Comparison of ENCODE assay signal across 19 cellular contexts in the genomic region with DNA sequence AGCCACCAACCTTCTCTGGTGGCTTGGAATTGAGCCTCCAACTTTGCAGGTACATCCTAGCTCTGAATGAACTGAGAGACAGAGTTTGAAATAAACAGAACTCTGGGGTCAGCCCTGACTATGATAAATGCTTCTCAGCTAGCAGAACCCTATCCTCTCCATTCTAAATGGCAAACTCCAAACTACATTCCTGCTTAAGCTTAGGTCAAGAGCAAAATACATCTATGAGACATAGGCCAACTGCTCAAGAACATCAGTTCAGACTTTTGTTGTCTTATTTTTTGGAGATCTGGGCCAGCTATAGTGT.
"Had no signal": no experiment of that assay in that cellular context is flagged by ENCODE, and none has a peak within 500 bp of the region (broad histone marks: within the 10 kb centered on the region; RNA-seq: fewer than 3 reads in every experiment).

No MANE protein-coding gene starts in this region.

- H3K9me3 ChIP-seq: gastrocnemius medialis, lower lobe of right lung, tibial artery, vagina had no signal

- ATAC-seq: activated CD8-positive, alpha-beta T cell treated with anti-CD3 and anti-CD28 coated beads, Interleukin-2, amount 10 ng/mL, durations not matched to agents 7 days and 5 days; activated naive CD4-positive, alpha-beta T cell treated with anti-CD3 and anti-CD28 coated beads, Interleukin-2, amount 50 U/mL, for 72 hours; esophagus mucosa; gastrocnemius medialis; lower lobe of right lung had no signal

- DNase-seq: activated CD4-positive, alpha-beta T cell treated with anti-CD3 and anti-CD28 coated beads for 48 hours; activated CD4-positive, CD25-positive, alpha-beta regulatory T cell; activated CD8-positive, alpha-beta T cell treated with anti-CD3 and anti-CD28 coated beads, Interleukin-2, amount 10 ng/mL, durations not matched to agents 7 days and 5 days; activated effector memory CD4-positive, alpha-beta T cell treated with Interleukin-2 at 50 U/mL for 16 hours; activated T-cell treated with anti-CD3 and anti-CD28 coated beads, Interleukin-2, amount 50 U/mL, for 24 hours; effector CD4-positive, alpha-beta T cell; gastrocnemius medialis; head of caudate nucleus; lower lobe of right lung; nephron progenitor cell; occipital lobe; stimulated activated CD4-positive, alpha-beta T cell treated with anti-CD3 and anti-CD28 coated beads, Interleukin-1b, Interleukin-23, amount 100 ng/mL, for 48 hours; stimulated activated CD8-positive, alpha-beta memory T cell treated with anti-CD3 and anti-CD28 coated beads, Interleukin-4, amount 100 ng/mL, for 48 hours; stimulated activated naive CD4-positive, alpha-beta T cell; T1000; tibial artery had no signal

- H3K9me3 Mint-ChIP-seq: activated naive CD4-positive, alpha-beta T cell treated with anti-CD3 and anti-CD28 coated beads, Interleukin-2, amount 50 U/mL, for 72 hours; activated T-cell treated with anti-CD3 and anti-CD28 coated beads, Interleukin-2, amount 50 U/mL, for 24 hours; nephron progenitor cell had no signal

- H3K36me3 ChIP-seq: gastrocnemius medialis, tibial artery, vagina had no signal

- H3K27me3 ChIP-seq: gastrocnemius medialis, tibial artery, vagina had no signal

- H3K27me3 Mint-ChIP-seq: activated T-cell treated with anti-CD3 and anti-CD28 coated beads, Interleukin-2, amount 50 U/mL, for 24 hours had no signal

- H3K27ac ChIP-seq: gastrocnemius medialis, lower lobe of right lung, tibial artery had no signal

- H3K27ac Mint-ChIP-seq: activated CD8-positive, alpha-beta T cell treated with anti-CD3 and anti-CD28 coated beads, Interleukin-2, amount 10 ng/mL, durations not matched to agents 7 days and 5 days; activated naive CD4-positive, alpha-beta T cell treated with anti-CD3 and anti-CD28 coated beads, Interleukin-2, amount 50 U/mL, for 72 hours; activated T-cell treated with anti-CD3 and anti-CD28 coated beads, Interleukin-2, amount 50 U/mL, for 24 hours; nephron progenitor cell had no signal

- H3K4me3 ChIP-seq: gastrocnemius medialis, lower lobe of right lung, tibial artery, vagina had no signal
